Comparison of ENCODE assay signal across 17 cellular contexts in genomic region chr4:38926917-38927316, GRCh38. TPM values are rescaled to one million over a fixed set of nuclear protein-coding genes. Genes with fewer than 3 reads are reported as not detected.
DNase-seq lines count a peak whose midpoint lies in the region; ATAC-seq and TF ChIP-seq lines count a peak whose summit lies in the region.
"Had no signal": no experiment of that assay in that cellular context is flagged by ENCODE, and none has a peak within 500 bp of the region (broad histone marks: within the 10 kb centered on the region; RNA-seq: fewer than 3 reads in every experiment).

No MANE protein-coding gene starts in this region.

- H3K9me3 Mint-ChIP-seq in nephron = no peaks in the 10 kb centered on the region
- H3K9me3 Mint-ChIP-seq in activated T-helper 1 cell treated with anti-CD3 and anti-CD28 coated beads, Interleukin-12 subunit alpha, Interleukin-12 subunit beta, Interleukin-2, Interleukin-4 antibody, amounts not matched to agents 30 ng/mL and 10 ng/mL and 1 ng/mL, durations not matched to agents 14 hours and 24 hours and 36 hours = no peaks in the 10 kb centered on the region
- H3K9me3 Mint-ChIP-seq: CD8-positive, alpha-beta memory T cell had no signal

- H3K4me3 Mint-ChIP-seq in nephron = no peak overlapping the region
- H3K4me3 Mint-ChIP-seq in activated T-helper 1 cell treated with anti-CD3 and anti-CD28 coated beads, Interleukin-12 subunit alpha, Interleukin-12 subunit beta, Interleukin-2, Interleukin-4 antibody, amounts not matched to agents 30 ng/mL and 10 ng/mL and 1 ng/mL, durations not matched to agents 14 hours and 24 hours and 36 hours = no peak overlapping the region
- H3K4me3 Mint-ChIP-seq: CD8-positive, alpha-beta memory T cell had no signal

- no peak overlapping the region for H3K9ac ChIP-seq in IMR-90 (ENCODE audit: low read depth, low read length)
- H3K9ac ChIP-seq: BLaER1 treated with 17β-estradiol and CSF1 and Interleukin-3, amounts not matched to agents 10 nM and 100 nM had no signal

- H3K4ac ChIP-seq in IMR-90 (ENCODE audit: low read depth, low read length) = no peak overlapping the region

- H2BK20ac ChIP-seq in IMR-90 (ENCODE audit: low read depth, low read length) = no peak overlapping the region

- H3K23ac ChIP-seq in IMR-90 (ENCODE audit: low read depth, low read length) = no peak overlapping the region

- dilution Hi-C loops in IMR-90 (cut with HindIII; ENCODE audit: low sequenced_read_pairs, unreplicated experiment) = no loop called here

- H3K27ac ChIP-seq in IMR-90 (ENCODE audit: insufficient read depth, low read length) (peak overlapping the region; percentile 21), cingulate gyrus (ENCODE audit: low read depth, low read length) (peak overlapping the region; percentile 88), temporal lobe (ENCODE audit: low read depth, low read length) (peak overlapping the region; percentile 97)
- H3K27ac ChIP-seq: BLaER1 treated with 17β-estradiol and CSF1 and Interleukin-3, amounts not matched to agents 10 nM and 100 nM had no signal

- ATAC-seq in IMR-90 (ENCODE audit: low read depth) = no peak
- no peak for ATAC-seq in omental fat pad (ENCODE audit: low FRiP score)
- no peak for ATAC-seq in GM21515 (IDR thresholded peaks at IDR 0.05; ENCODE audit: unreplicated experiment)
- ATAC-seq: GM12878, HepG2 had no signal

- no peak overlapping the region for H2BK120ac ChIP-seq in IMR-90 (ENCODE audit: low read depth, low read length)

- no peaks in the 10 kb centered on the region for H3K27me3 ChIP-seq in IMR-90 (ENCODE audit: control insufficient read depth, insufficient read depth, low read length)
- H3K27me3 ChIP-seq: BLaER1 treated with 17β-estradiol and CSF1 and Interleukin-3, amounts not matched to agents 10 nM and 100 nM had no signal

- H3K9me3 ChIP-seq in IMR-90 (ENCODE audit: control insufficient read depth, insufficient read depth, low read length) = no peaks in the 10 kb centered on the region
- H3K9me3 ChIP-seq: BLaER1 treated with 17β-estradiol and CSF1 and Interleukin-3, amounts not matched to agents 10 nM and 100 nM had no signal

- no peak for DNase-seq in IMR-90
- no peak for DNase-seq in omental fat pad (ENCODE audit: low spot score)
- no peak for DNase-seq in activated T-helper 1 cell treated with anti-CD3 and anti-CD28 coated beads, Interleukin-12 subunit alpha, Interleukin-12 subunit beta, Interleukin-2, Interleukin-4 antibody, amounts not matched to agents 30 ng/mL and 10 ng/mL and 1 ng/mL, durations not matched to agents 14 hours and 24 hours and 36 hours (ENCODE audit: low spot score)
- DNase-seq: CD8-positive, alpha-beta memory T cell; DMS53; EL; KG1; NCI-H1105 treated with DMSO at 0.1 percent for 48 hours; NCI-H1694; NCI-H510A treated with DMSO at 0.1 percent for 48 hours had no signal

- H3K36me3 Mint-ChIP-seq in nephron (ENCODE audit: low read depth) = peaks cover 34% of the 10 kb centered on the region
- H3K36me3 Mint-ChIP-seq in activated T-helper 1 cell treated with anti-CD3 and anti-CD28 coated beads, Interleukin-12 subunit alpha, Interleukin-12 subunit beta, Interleukin-2, Interleukin-4 antibody, amounts not matched to agents 30 ng/mL and 10 ng/mL and 1 ng/mL, durations not matched to agents 14 hours and 24 hours and 36 hours (ENCODE audit: low read depth) = no peaks in the 10 kb centered on the region
- H3K36me3 Mint-ChIP-seq: CD8-positive, alpha-beta memory T cell had no signal

- in situ Hi-C loops in IMR-90 (cut with MboI; ENCODE audit: low sequenced_read_pairs) = no loop called here

- H3K79me1 ChIP-seq in IMR-90 (ENCODE audit: low read depth in 1 of 2, low read length in 2 of 2) = peaks cover 27 to 49% of the 10 kb centered on the region in 2 experiments; a peak in 3 of 4 replicates

- H3K4me3 ChIP-seq in IMR-90 (ENCODE audit: insufficient read depth, low read depth, low read length) = no peak overlapping the region
- H3K4me3 ChIP-seq: BLaER1 treated with 17β-estradiol and CSF1 and Interleukin-3, amounts not matched to agents 10 nM and 100 nM; GM12878 had no signal

- no peak for TF ChIP-seq CTCF in IMR-90 (conservative IDR thresholded peaks at IDR 0.05; ENCODE audit: low read depth, low read length)
- no peak for TF ChIP-seq CTCF in nephron (IDR thresholded peaks at IDR 0.05; ENCODE audit: unreplicated experiment in 3 of 3)
- TF ChIP-seq CTCF in omental fat pad (IDR thresholded peaks at IDR 0.05) = no peak

- H3K27ac Mint-ChIP-seq in nephron = peak overlapping the region in 2 of 3 experiments; percentile 58 to 59
- H3K27ac Mint-ChIP-seq in activated T-helper 1 cell treated with anti-CD3 and anti-CD28 coated beads, Interleukin-12 subunit alpha, Interleukin-12 subunit beta, Interleukin-2, Interleukin-4 antibody, amounts not matched to agents 30 ng/mL and 10 ng/mL and 1 ng/mL, durations not matched to agents 14 hours and 24 hours and 36 hours = no peak overlapping the region

- peak overlapping the region; percentile 27; the same call in 1 of the 2 replicates for H2AK5ac ChIP-seq in IMR-90 (ENCODE audit: low read depth, low read length)

- no peak for TF ChIP-seq POLR2A in IMR-90 (IDR thresholded peaks at IDR 0.05; ENCODE audit: low read depth, low read length)

- peaks cover 2% of the 10 kb centered on the region; the same call in 1 of the 2 replicates for H3K4me1 ChIP-seq in IMR-90 (ENCODE audit: control insufficient read depth, insufficient read depth, low read length)
- H3K4me1 ChIP-seq: BLaER1 treated with 17β-estradiol and CSF1 and Interleukin-3, amounts not matched to agents 10 nM and 100 nM had no signal

- H3K4me1 Mint-ChIP-seq in nephron = peaks cover 29% of the 10 kb centered on the region
- H3K4me1 Mint-ChIP-seq in activated T-helper 1 cell treated with anti-CD3 and anti-CD28 coated beads, Interleukin-12 subunit alpha, Interleukin-12 subunit beta, Interleukin-2, Interleukin-4 antibody, amounts not matched to agents 30 ng/mL and 10 ng/mL and 1 ng/mL, durations not matched to agents 14 hours and 24 hours and 36 hours (ENCODE audit: low read depth) = peaks cover 13% of the 10 kb centered on the region
- H3K4me1 Mint-ChIP-seq: CD8-positive, alpha-beta memory T cell had no signal

- POLR2A ChIA-PET in IMR-90 (lab: Charles Lee; ENCODE audit: unreplicated experiment) = no interaction called here

- no peak overlapping the region for H3K56ac ChIP-seq in IMR-90 (ENCODE audit: extremely low read depth, insufficient read depth, low read length)

- intact Hi-C loops in IMR-90 (cut with micrococcal nuclease) = no loop called here
- intact Hi-C loops in activated T-helper 1 cell treated with anti-CD3 and anti-CD28 coated beads, Interleukin-12 subunit alpha, Interleukin-12 subunit beta, Interleukin-2, Interleukin-4 antibody, amounts not matched to agents 30 ng/mL and 10 ng/mL and 1 ng/mL, durations not matched to agents 14 hours and 24 hours and 36 hours (cut with micrococcal nuclease) = no loop called here

- no TSS peak for BruUV-seq in IMR-90 (replicated peaks; lab: Mats Ljungman, UMichigan)

- H2AFZ ChIP-seq in IMR-90 (replicated peaks; ENCODE audit: low read length, poor library complexity) = no peak overlapping the region

- H2AK9ac ChIP-seq in IMR-90 (replicated peaks; ENCODE audit: low read depth, low read length, poor library complexity) = no peak overlapping the region

- H4K8ac ChIP-seq in IMR-90 (ENCODE audit: low read depth in 2 of 2, low read length in 2 of 2) = no peak overlapping the region

- CTCF ChIA-PET in IMR-90 (lab: Yijun Ruan, JAX) = no interaction called here

- 0 out of 2 replicates have a peak, but pooled peaks cover 3% of the 10 kb centered on the region for H3K9me1 ChIP-seq in IMR-90 (ENCODE audit: insufficient read depth, low read length)

- H2BK15ac ChIP-seq in IMR-90 (ENCODE audit: low read depth, low read length) = no peak overlapping the region

- H3K27me3 Mint-ChIP-seq in nephron (ENCODE audit: low read depth) = no peaks in the 10 kb centered on the region
- peaks cover 2% of the 10 kb centered on the region for H3K27me3 Mint-ChIP-seq in activated T-helper 1 cell treated with anti-CD3 and anti-CD28 coated beads, Interleukin-12 subunit alpha, Interleukin-12 subunit beta, Interleukin-2, Interleukin-4 antibody, amounts not matched to agents 30 ng/mL and 10 ng/mL and 1 ng/mL, durations not matched to agents 14 hours and 24 hours and 36 hours (ENCODE audit: insufficient read depth)

- H2BK5ac ChIP-seq in IMR-90 (ENCODE audit: low read depth, low read length, poor library complexity, severe bottlenecking) = no peak overlapping the region

- H4K20me1 ChIP-seq in IMR-90 (ENCODE audit: insufficient read depth, low read length) = no peaks in the 10 kb centered on the region
- H4K20me1 ChIP-seq: BLaER1 treated with 17β-estradiol and CSF1 and Interleukin-3, amounts not matched to agents 10 nM and 100 nM had no signal

- peaks cover 64% of the 10 kb centered on the region for H3K36me3 ChIP-seq in IMR-90 (ENCODE audit: control insufficient read depth, insufficient read depth, low read length)

- H3K14ac ChIP-seq in IMR-90 (replicated peaks; ENCODE audit: low read depth, low read length) = no peak overlapping the region

- 72% methylated on average over 6 of the region's 8 CpGs; no CpG with 5 or more reads in 1 of the 2 experiments for WGBS in IMR-90 (ENCODE audit: extremely low coverage in 2 of 2, insufficient read length in 1 of 2), 2 experiments

- H3K4me2 ChIP-seq in IMR-90 (ENCODE audit: low read depth, low read length) = no peak overlapping the region
- H3K4me2 ChIP-seq: BLaER1 treated with 17β-estradiol and CSF1 and Interleukin-3, amounts not matched to agents 10 nM and 100 nM had no signal

- no peak for TF ChIP-seq RAD21 in IMR-90 (IDR thresholded peaks at IDR 0.05; ENCODE audit: low read length)

- no peak overlapping the region for H4K91ac ChIP-seq in IMR-90 (ENCODE audit: insufficient read depth, low read depth, low read length)

- H4K5ac ChIP-seq in IMR-90 (ENCODE audit: low read depth, low read length) = no peak overlapping the region; the same call in 1 of the 2 replicates

- H3K18ac ChIP-seq in IMR-90 (ENCODE audit: low read depth, low read length) = no peak overlapping the region

TF ChIP-seq in IMR-90, 13 proteins besides CTCF, POLR2A, EP300 and RAD21 (continues in another document):
- TF ChIP-seq MXI1 (IDR thresholded peaks at IDR 0.05; ENCODE audit: borderline replicate concordance, low read depth, low read length) (no peak), RFX5 (IDR thresholded peaks at IDR 0.05; ENCODE audit: low read depth, low read length) (no peak), RCOR1 (IDR thresholded peaks at IDR 0.05; ENCODE audit: insufficient replicate concordance, low read length) (no peak), CHD1 (IDR thresholded peaks at IDR 0.05; ENCODE audit: low read depth, low read length) (no peak), NFE2L2 (IDR thresholded peaks at IDR 0.05; ENCODE audit: low read depth, low read length) (no peak)

RNA-seq across cellular contexts. Expression of gene FAM114A1, which starts 59.3 kb away (rescaled TPM):
- 507 and 649 TPM in 2 replicates for total RNA-seq in IMR-90 (2012; rRNA removed)
- 135 and 152 TPM in 2 replicates for polyA plus RNA-seq in IMR-90 (2012; rRNA removed)
- 212 and 266 TPM in 2 replicates for polyA plus RNA-seq in IMR-90 (2012; cell fraction: cytosol; rRNA removed)
- 98.5 and 144 TPM in 2 replicates for polyA plus RNA-seq in IMR-90 (2012; cell fraction: nucleus; rRNA removed; ENCODE audit: low replicate concordance)
- total RNA-seq in temporal lobe = 8.4 TPM
- 100 to 1,000 TPM in 2 of 4 donors, 10 to 100 TPM in 2; 59.8 to 132 (median 103) TPM for total RNA-seq in omental fat pad
- 0.22 and 0.49 TPM in 2 replicates for total RNA-seq in activated T-helper 1 cell treated with anti-CD3 and anti-CD28 coated beads, Interleukin-12 subunit alpha, Interleukin-12 subunit beta, Interleukin-2, Interleukin-4 antibody, amounts not matched to agents 30 ng/mL and 10 ng/mL and 1 ng/mL, durations not matched to agents 14 hours and 24 hours and 36 hours
- polyA plus RNA-seq: CD8-positive, alpha-beta memory T cell had no signal

Comparison
In these comparisons a context has a peak if more than half of its experiments do, and no peak if none do; other contexts are left out.
1. H3K27ac ChIP-seq: peak in every context shown above with its lines; median percentile 97 in temporal lobe; 88 in cingulate gyrus; 21 in IMR-90.